In genomic region chr11:69048718-69049489, GRCh38 we compare ENCODE assay signal across 8 cellular contexts. TPM values are rescaled to one million over a fixed set of nuclear protein-coding genes. Genes with fewer than 3 reads are reported as not detected.
DNase-seq lines count a peak whose midpoint lies in the region; ATAC-seq and FAIRE-seq lines count a peak whose summit lies in the region.

TPCN2 (plus strand) TSS chr11:69048932; CDS start chr11:69048998, 66 bp downstream.

- H3K4me3 ChIP-seq in mesenchymal stem cell (ENCODE audit: insufficient read depth in 1 of 2, low read depth in 1 of 2, low read length in 2 of 2) = peak within 1 kb of the TSS; percentile 95 to 96

- peak within 1 kb of the TSS; percentile 62 for H3K4me2 ChIP-seq in mesenchymal stem cell (ENCODE audit: low read length, poor library complexity, severe bottlenecking)

- peaks cover 20 to 32% of the 10 kb centered on the region in 2 donors for H3K4me1 Mint-ChIP-seq in effector memory CD8-positive, alpha-beta T cell (ENCODE audit: low read depth in 2 of 2)

- peak within 1 kb of the TSS; percentile 82 for H4K8ac ChIP-seq in mesenchymal stem cell (ENCODE audit: low read length)

- peaks cover 19% of the 10 kb centered on the region for H3K4me1 ChIP-seq in mesenchymal stem cell (ENCODE audit: control insufficient read depth, insufficient read depth, low read depth, low read length)

- H3K79me1 ChIP-seq in mesenchymal stem cell (replicated peaks; ENCODE audit: low read length, poor library complexity, severe bottlenecking) = peaks cover 34% of the 10 kb centered on the region

- peak within 1 kb of the TSS in 1 of 2 experiments; percentile 16 for H2BK12ac ChIP-seq in mesenchymal stem cell (ENCODE audit: low read length in 2 of 2)

- ATAC-seq in GM21360 (IDR thresholded peaks at IDR 0.05; ENCODE audit: unreplicated experiment) = peak; percentile 71
- ATAC-seq in effector memory CD8-positive, alpha-beta T cell (replicated peaks) = peak; percentile 94

- H3K27ac Mint-ChIP-seq in effector memory CD8-positive, alpha-beta T cell = peak within 1 kb of the TSS; percentile 84 to 89

- WGBS in mesenchymal stem cell = under 1% methylated on average over 62 of the region's 76 CpGs

- peak within 1 kb of the TSS in 1 of 2 experiments; percentile 30 for H3K14ac ChIP-seq in mesenchymal stem cell (ENCODE audit: low read length in 2 of 2)

- H3K36me3 Mint-ChIP-seq in effector memory CD8-positive, alpha-beta T cell (ENCODE audit: insufficient read depth) = peaks cover 8% of the 10 kb centered on the region

- DNase-seq in COLO829 (ENCODE audit: low spot score) = peak; percentile 97
- DNase-seq in HTR-8/SVneo (ENCODE audit: insufficient read length, low spot score) = peak; percentile 100
- peak; percentile 88 for DNase-seq in NOMO-1 treated with DMSO at 0.1 percent for 48 hours (lab: John Stamatoyannopoulos, UW; ENCODE audit: unreplicated experiment)
- DNase-seq in activated CD8-positive, alpha-beta memory T cell treated with anti-CD3 and anti-CD28 coated beads for 4 hours (ENCODE audit: low read depth in 2 of 2) = peak; percentile 81 to 83
- peak; percentile 80 to 87 (median 83) for DNase-seq in effector memory CD8-positive, alpha-beta T cell
- peak; percentile 95 for DNase-seq in mesenchymal stem cell
- DNase-seq in stimulated activated CD8-positive, alpha-beta memory T cell treated with anti-CD3 and anti-CD28 coated beads, Interleukin-12 subunit alpha, Interleukin-12 subunit beta, amount 100 ng/mL, for 24 hours (ENCODE audit: extremely low read depth) = peak; percentile 78

- no peaks in the 10 kb centered on the region for H3K27me3 ChIP-seq in mesenchymal stem cell (ENCODE audit: control insufficient read depth in 1 of 2, insufficient read depth in 1 of 2, low read length in 2 of 2)

- peaks cover 7 to 9% of the 10 kb centered on the region in 2 donors for H3K27me3 Mint-ChIP-seq in effector memory CD8-positive, alpha-beta T cell

- H2BK15ac ChIP-seq in mesenchymal stem cell (ENCODE audit: low read depth, poor library complexity, severe bottlenecking) = peak within 1 kb of the TSS; percentile 89

- no peak within 1 kb of the TSS for H3K27ac ChIP-seq in mesenchymal stem cell (ENCODE audit: low read length, poor library complexity, severe bottlenecking)

- peak; percentile 89 for FAIRE-seq in HTR-8/SVneo (lab: Jason Lieb, UNC)

- peak within 1 kb of the TSS; percentile 67 to 86 for H3K18ac ChIP-seq in mesenchymal stem cell (ENCODE audit: low read depth in 1 of 2, low read length in 2 of 2)

- peak within 1 kb of the TSS; percentile 86 for H3K23ac ChIP-seq in mesenchymal stem cell (ENCODE audit: low read length in 2 of 2)

- peak within 1 kb of the TSS; percentile 80 to 91 for H3K4ac ChIP-seq in mesenchymal stem cell (ENCODE audit: low read depth in 1 of 2, low read length in 2 of 2)

- peak within 1 kb of the TSS; percentile 62 for H2AK5ac ChIP-seq in mesenchymal stem cell (ENCODE audit: low read length, severe bottlenecking)

- peaks cover 2 to 10% of the 10 kb centered on the region in 2 experiments for H3K36me3 ChIP-seq in mesenchymal stem cell (ENCODE audit: control insufficient read depth in 1 of 2, insufficient read depth in 2 of 2, low read depth in 1 of 2, low read length in 2 of 2)

- no peaks in the 10 kb centered on the region for H3K9me3 ChIP-seq in mesenchymal stem cell (ENCODE audit: control insufficient read depth, low read length)

- no peak within 1 kb of the TSS for H2BK5ac ChIP-seq in mesenchymal stem cell (ENCODE audit: low read depth, low read length, poor library complexity, severe bottlenecking)

- H3K9me3 Mint-ChIP-seq in effector memory CD8-positive, alpha-beta T cell = no peaks in the 10 kb centered on the region

- peak within 1 kb of the TSS; percentile 79 for H4K91ac ChIP-seq in mesenchymal stem cell (ENCODE audit: low read length)

- peak within 1 kb of the TSS; percentile 73 to 82 for H3K4me3 Mint-ChIP-seq in effector memory CD8-positive, alpha-beta T cell

- peak within 1 kb of the TSS; percentile 94 for H3K9ac ChIP-seq in mesenchymal stem cell (ENCODE audit: low read length)

- H2AFZ ChIP-seq in mesenchymal stem cell (ENCODE audit: low read depth, low read length) = peak within 1 kb of the TSS; percentile 97

- peak within 1 kb of the TSS; percentile 90 for H2BK120ac ChIP-seq in mesenchymal stem cell (ENCODE audit: low read depth, low read length)

RNA-seq across cellular contexts. Expression of gene TPCN2, which starts in this region (rescaled TPM):
- 4.9 TPM for polyA plus RNA-seq in mesenchymal stem cell (2013, experiment 1 of 2)
- polyA plus RNA-seq in mesenchymal stem cell (2013, experiment 2 of 2) = 4.7 TPM
